ENCODE assay signal across 30 cellular contexts in genomic region chr5:150603491-150603890, GRCh38. TPM values are rescaled to one million over a fixed set of nuclear protein-coding genes. Genes with fewer than 3 reads are reported as not detected.
A peak's percentile ranks its signal among the peaks of the same experiment; 100 is the strongest.
DNase-seq lines count a peak whose midpoint lies in the region; ATAC-seq, FAIRE-seq and TF ChIP-seq lines count a peak whose summit lies in the region.
"Had no signal": no experiment of that assay in that cellular context is flagged by ENCODE, and none has a peak within 500 bp of the region (broad histone marks: within the 10 kb centered on the region; RNA-seq: fewer than 3 reads in every experiment).

No MANE protein-coding gene starts in this region.

- no peaks in the 10 kb centered on the region for H3K9me3 ChIP-seq in cardiac muscle cell (ENCODE audit: low read depth)
- no peaks in the 10 kb centered on the region for H3K9me3 ChIP-seq in HepG2 (ENCODE audit: low read length)
- H3K9me3 ChIP-seq in sigmoid colon, result no peaks in the 10 kb centered on the region
- H3K9me3 ChIP-seq: esophagus muscularis mucosa, SJSA1, upper lobe of right lung had no signal

- DNase-seq in cardiac muscle cell (ENCODE audit: low read depth in 1 of 2, low spot score in 1 of 2), result no peak
- no peak for DNase-seq in Right ventricle myocardium superior
- no peak for DNase-seq in HepG2 (ENCODE audit: low spot score)
- DNase-seq in sigmoid colon, result peak; percentile 21
- no peak for DNase-seq in iPS-NIHi11 (ENCODE audit: low spot score)
- DNase-seq in NCI-H748 treated with DMSO at 0.1 percent for 48 hours (lab: John Stamatoyannopoulos, UW), result no peak
- no peak for DNase-seq in NCI-H510A (lab: John Stamatoyannopoulos, UW)
- DNase-seq: 8988T; activated CD4-positive, alpha-beta T cell treated with anti-CD3 and anti-CD28 coated beads, Interleukin-2, amount 10 ng/mL, durations not matched to agents 7 days and 5 days; amygdala; caudate nucleus; endodermal cell; foreskin fibroblast; HFFc6; NCI-H1048; NCI-H1694; NCI-H82; stimulated activated CD4-positive, alpha-beta T cell treated with anti-CD3 and anti-CD28 coated beads, Interleukin-15, amount 100 ng/mL, for 24 hours; substantia nigra; upper lobe of right lung had no signal

- 20% methylated on average over 1 of the region's 3 CpGs for WGBS in HepG2 (ENCODE audit: low lambda C conversion rate)
- 89 to 90% methylated on average over 3 of the region's 3 CpGs for WGBS in sigmoid colon, 2 donors

- no peak for TF ChIP-seq EP300 in HepG2 (IDR thresholded peaks at IDR 0.05; ENCODE audit: low read depth in 2 of 2, low read length in 2 of 2)
- TF ChIP-seq EP300 in HepG2 (CRISPR knock-in tag; IDR thresholded peaks at IDR 0.05; ENCODE audit: borderline replicate concordance), result no peak
- TF ChIP-seq EP300 in sigmoid colon (IDR thresholded peaks at IDR 0.05), result no peak

- ATAC-seq in Right ventricle myocardium superior (ENCODE audit: poor library complexity), result no peak
- ATAC-seq in HepG2, result no peak
- ATAC-seq in HG03442 (IDR thresholded peaks at IDR 0.05; ENCODE audit: unreplicated experiment), result no peak
- ATAC-seq: sciatic nerve; stimulated activated effector memory CD8-positive, alpha-beta T cell treated with anti-CD3 and anti-CD28 coated beads, Interleukin-12 subunit alpha, Interleukin-12 subunit beta, amount 100 ng/mL, for 72 hours; upper lobe of right lung had no signal

- BruUV-seq in HepG2 (replicated peaks; lab: Mats Ljungman, UMichigan), result no TSS peak

- TF ChIP-seq RAD21 in HepG2 (CRISPR knock-in tag; IDR thresholded peaks at IDR 0.05), result no peak

- no peak overlapping the region for H3K9ac ChIP-seq in HepG2 (ENCODE audit: insufficient read depth, low read depth, low read length)
- H3K9ac ChIP-seq: neural progenitor cell had no signal

- H3K27me3 ChIP-seq in cardiac muscle cell (no peaks in the 10 kb centered on the region), HepG2 (ENCODE audit: control insufficient read depth in 1 of 2, insufficient read depth in 2 of 2, low read length in 2 of 2) (peaks cover 4 to 19% of the 10 kb centered on the region in 2 experiments; a peak in 3 of 5 replicates), sigmoid colon (no peaks in the 10 kb centered on the region)
- H3K27me3 ChIP-seq: esophagus muscularis mucosa, neural progenitor cell, SJSA1, upper lobe of right lung had no signal

- H3K36me3 ChIP-seq in cardiac muscle cell, result no peaks in the 10 kb centered on the region
- H3K36me3 ChIP-seq in HepG2 (replicated peaks in 1 of 2; ENCODE audit: control insufficient read depth in 1 of 2, insufficient read depth in 2 of 2, low read length in 2 of 2), result no peaks in the 10 kb centered on the region
- H3K36me3 ChIP-seq in sigmoid colon, result no peaks in the 10 kb centered on the region
- H3K36me3 ChIP-seq: esophagus muscularis mucosa, neural progenitor cell, SJSA1, upper lobe of right lung had no signal

- in situ Hi-C loops in HepG2 (cut with HindIII; ENCODE audit: extremely low pct_ligation_motif_present, low pct_unique_long_range_greater_than_20kb), result no loop called here

- H3K4me1 ChIP-seq in cardiac muscle cell (ENCODE audit: low read depth), result peaks cover 13% of the 10 kb centered on the region
- H3K4me1 ChIP-seq in HepG2 (ENCODE audit: insufficient read depth, low read length), result peaks cover 18% of the 10 kb centered on the region
- H3K4me1 ChIP-seq in sigmoid colon, result peaks cover 0 to 24% (median 18%) of the 10 kb centered on the region in 4 donors
- H3K4me1 ChIP-seq: neural progenitor cell had no signal

- no peak overlapping the region for H3K4me3 ChIP-seq in cardiac muscle cell
- H3K4me3 ChIP-seq in HepG2 (replicated peaks in 1 of 3; ENCODE audit: insufficient read depth in 1 of 3, low read depth in 2 of 3, low read length in 3 of 3), result no peak overlapping the region
- no peak overlapping the region for H3K4me3 ChIP-seq in sigmoid colon
- H3K4me3 ChIP-seq: esophagus muscularis mucosa, neural progenitor cell, SJSA1, upper lobe of right lung had no signal

- TF ChIP-seq POLR2A in HepG2 (IDR thresholded peaks at IDR 0.05; ENCODE audit: insufficient read depth in 1 of 2, low read depth in 2 of 2, low read length in 2 of 2), result no peak
- TF ChIP-seq POLR2A in sigmoid colon (IDR thresholded peaks at IDR 0.05), result no peak

- no peak overlapping the region for H2AFZ ChIP-seq in HepG2 (ENCODE audit: low read length)
- H2AFZ ChIP-seq: neural progenitor cell had no signal

- CTCF ChIA-PET in HepG2 (lab: Yijun Ruan, JAX; ENCODE audit: low intra/inter-chr PET ratio, low total read pairs), result no interaction called here

- H3K4me2 ChIP-seq in HepG2 (ENCODE audit: low read depth, low read length), result no peak overlapping the region
- H3K4me2 ChIP-seq: neural progenitor cell had no signal

- H3K27ac ChIP-seq in cardiac muscle cell (peak overlapping the region; percentile 49), HepG2 (ENCODE audit: extremely low read length, insufficient read depth, low read length) (no peak overlapping the region), sigmoid colon (no peak overlapping the region)
- H3K27ac ChIP-seq: neural progenitor cell, SJSA1, upper lobe of right lung had no signal

- H4K20me1 ChIP-seq in HepG2 (ENCODE audit: insufficient read depth, low read length), result no peaks in the 10 kb centered on the region

- POLR2A ChIA-PET in HepG2 (lab: Yijun Ruan, JAX), result no interaction called here

- FAIRE-seq in HepG2 (lab: Jason Lieb, UNC), result no peak

- no peaks in the 10 kb centered on the region for H3K79me2 ChIP-seq in HepG2 (ENCODE audit: insufficient read depth, low read length)

- intact Hi-C loops in Right ventricle myocardium superior (cut with DNase I), result no loop called here
- intact Hi-C loops in HepG2 (cut with micrococcal nuclease; ENCODE audit: unreplicated experiment), result no loop called here
- intact Hi-C loops in sigmoid colon (cut with DNase I), result no loop called here

- TF ChIP-seq CTCF in cardiac muscle cell (IDR thresholded peaks at IDR 0.05; ENCODE audit: low read depth, low read length) (no peak), HepG2 (CRISPR knock-in tag; IDR thresholded peaks at IDR 0.05) (no peak), sigmoid colon (IDR thresholded peaks at IDR 0.05) (no peak)

RNA-seq across cellular contexts. Expression of gene SYNPO, which starts 37.0 kb away (rescaled TPM):
- total RNA-seq in cardiac muscle cell (2.7 and 4.4 TPM in 2 replicates), Right ventricle myocardium superior (645 TPM), HepG2 (2016; rRNA removed; fragmentation: Illumina TruSeq; extraction: Trizol) (0.09 and 0.22 TPM in 2 replicates), sigmoid colon (10 to 100 TPM in 2 of 4 donors, 1 to 10 TPM in 2; 7.1 to 23.5 (median 11.1) TPM)
- polyA plus RNA-seq in cardiac muscle cell (0.94 and 1.1 TPM in 2 replicates), HepG2 (2011; rRNA removed) (0.05 and 0.30 TPM in 2 replicates), sigmoid colon (10 to 100 TPM; 18.6 to 30.1 (median 28.9) TPM)
- total RNA-seq in HepG2 (2016; cell fraction: cytosol; rRNA removed; fragmentation: Illumina TruSeq; extraction: Trizol; ENCODE audit: low read depth), result under 0.01 TPM in 1 of 2 replicates, not detected in the other
- total RNA-seq in HepG2 (2016; cell fraction: insoluble cytoplasmic fraction; rRNA removed; fragmentation: Illumina TruSeq; extraction: Trizol), result 0.04 and 0.09 TPM in 2 replicates
- total RNA-seq in HepG2 (2016; cell fraction: membrane; rRNA removed; fragmentation: Illumina TruSeq; extraction: Trizol), result 0.10 and 0.12 TPM in 2 replicates
- 0.16 and 0.25 TPM in 2 replicates for total RNA-seq in HepG2 (2016; cell fraction: nucleus; rRNA removed; fragmentation: Illumina TruSeq; extraction: Trizol)
- polyA plus RNA-seq in HepG2 (2011; cell fraction: cytosol; rRNA removed), result 0.04 and 0.07 TPM in 2 replicates
- polyA plus RNA-seq in HepG2 (2011; cell fraction: nucleus; rRNA removed), result 0.33 and 0.42 TPM in 2 replicates
- polyA plus RNA-seq in HepG2 (2012), result 0.07 and 0.19 TPM in 2 replicates
- 0.02 and 0.03 TPM in 2 replicates for polyA plus RNA-seq in HepG2 (2016; cell fraction: cytosol; fragmentation: Illumina TruSeq; extraction: Trizol; ENCODE audit: low read depth)
- polyA plus RNA-seq in HepG2 (2016; cell fraction: insoluble cytoplasmic fraction; fragmentation: Illumina TruSeq; extraction: Trizol; ENCODE audit: low read depth), result 0.15 and 0.20 TPM in 2 replicates
- 0.03 and 0.05 TPM in 2 replicates for polyA plus RNA-seq in HepG2 (2016; cell fraction: membrane; fragmentation: Illumina TruSeq; extraction: Trizol; ENCODE audit: low read depth)
- 0.30 and 0.49 TPM in 2 replicates for polyA plus RNA-seq in HepG2 (2016; cell fraction: nucleus; fragmentation: Illumina TruSeq; extraction: Trizol; ENCODE audit: insufficient read depth, low read depth)
- 0.46 and 18.5 TPM in 2 replicates for polyA minus RNA-seq in HepG2 (2011; rRNA and poly(A)+ RNA removed; ENCODE audit: low replicate concordance)
- polyA minus RNA-seq in HepG2 (2011; cell fraction: cytosol; rRNA and poly(A)+ RNA removed), result 0.30 and 0.70 TPM in 2 replicates
- 0.39 and 0.62 TPM in 2 replicates for polyA minus RNA-seq in HepG2 (2011; cell fraction: nucleus; rRNA and poly(A)+ RNA removed)
- polyA plus RNA-seq: CD14-positive monocyte had no signal

RNA-seq across cellular contexts. Expression of gene MYOZ3, which starts 57.6 kb away (rescaled TPM):
- total RNA-seq in cardiac muscle cell, result 2.1 and 6.8 TPM in 2 replicates
- polyA plus RNA-seq in cardiac muscle cell, result 10.7 and 13.8 TPM in 2 replicates
- 4.0 TPM for total RNA-seq in Right ventricle myocardium superior
- not detected in 2 replicates for total RNA-seq in HepG2 (2016; rRNA removed; fragmentation: Illumina TruSeq; extraction: Trizol)
- total RNA-seq in HepG2 (2016; cell fraction: cytosol; rRNA removed; fragmentation: Illumina TruSeq; extraction: Trizol; ENCODE audit: low read depth), result not detected in 2 replicates
- total RNA-seq in HepG2 (2016; cell fraction: insoluble cytoplasmic fraction; rRNA removed; fragmentation: Illumina TruSeq; extraction: Trizol), result not detected in 2 replicates
- total RNA-seq in HepG2 (2016; cell fraction: membrane; rRNA removed; fragmentation: Illumina TruSeq; extraction: Trizol), result not detected in 2 replicates
- total RNA-seq in HepG2 (2016; cell fraction: nucleus; rRNA removed; fragmentation: Illumina TruSeq; extraction: Trizol), result not detected in 2 replicates
- 0.05 TPM in 1 of 2 replicates, not detected in the other for polyA plus RNA-seq in HepG2 (2011; rRNA removed)
- polyA plus RNA-seq in HepG2 (2011; cell fraction: cytosol; rRNA removed), result not detected in 2 replicates
- polyA plus RNA-seq in HepG2 (2011; cell fraction: nucleus; rRNA removed), result not detected in 2 replicates
- 0.05 TPM in 1 of 2 replicates, not detected in the other for polyA plus RNA-seq in HepG2 (2012)
- not detected in 2 replicates for polyA plus RNA-seq in HepG2 (2016; cell fraction: cytosol; fragmentation: Illumina TruSeq; extraction: Trizol; ENCODE audit: low read depth)
- not detected in 2 replicates for polyA plus RNA-seq in HepG2 (2016; cell fraction: insoluble cytoplasmic fraction; fragmentation: Illumina TruSeq; extraction: Trizol; ENCODE audit: low read depth)
- not detected in 2 replicates for polyA plus RNA-seq in HepG2 (2016; cell fraction: membrane; fragmentation: Illumina TruSeq; extraction: Trizol; ENCODE audit: low read depth)
- not detected in 2 replicates for polyA plus RNA-seq in HepG2 (2016; cell fraction: nucleus; fragmentation: Illumina TruSeq; extraction: Trizol; ENCODE audit: insufficient read depth, low read depth)
- polyA minus RNA-seq in HepG2 (2011; rRNA and poly(A)+ RNA removed; ENCODE audit: low replicate concordance), result 0.05 TPM in 1 of 2 replicates, not detected in the other
- not detected in 2 replicates for polyA minus RNA-seq in HepG2 (2011; cell fraction: cytosol; rRNA and poly(A)+ RNA removed)
- polyA minus RNA-seq in HepG2 (2011; cell fraction: nucleus; rRNA and poly(A)+ RNA removed), result not detected in 2 replicates
- total RNA-seq in sigmoid colon, result under 1 TPM in 2 of 4 donors, not detected in 2; 0.33 to 0.55 TPM
- under 1 TPM; 0.16 to 0.92 (median 0.60) TPM for polyA plus RNA-seq in sigmoid colon
- total RNA-seq: G401, HT1080, RPMI7951 had no signal
- polyA plus RNA-seq: CD14-positive monocyte had no signal

Comparison
In these comparisons a context has a peak if more than half of its experiments do, and no peak if none do; other contexts are left out.
1. RNA of gene SYNPO, which starts 37.0 kb away (total RNA-seq): 645 TPM in Right ventricle myocardium superior (single experiment); 7.1 to 23.5 TPM in sigmoid colon, 2.7 to 4.4 TPM in cardiac muscle cell and under 0.01 to 0.25 TPM in HepG2; every median in the first group is over 10 times any median in the second.